ENCODE assay signal across 17 cellular contexts in the genomic region with DNA sequence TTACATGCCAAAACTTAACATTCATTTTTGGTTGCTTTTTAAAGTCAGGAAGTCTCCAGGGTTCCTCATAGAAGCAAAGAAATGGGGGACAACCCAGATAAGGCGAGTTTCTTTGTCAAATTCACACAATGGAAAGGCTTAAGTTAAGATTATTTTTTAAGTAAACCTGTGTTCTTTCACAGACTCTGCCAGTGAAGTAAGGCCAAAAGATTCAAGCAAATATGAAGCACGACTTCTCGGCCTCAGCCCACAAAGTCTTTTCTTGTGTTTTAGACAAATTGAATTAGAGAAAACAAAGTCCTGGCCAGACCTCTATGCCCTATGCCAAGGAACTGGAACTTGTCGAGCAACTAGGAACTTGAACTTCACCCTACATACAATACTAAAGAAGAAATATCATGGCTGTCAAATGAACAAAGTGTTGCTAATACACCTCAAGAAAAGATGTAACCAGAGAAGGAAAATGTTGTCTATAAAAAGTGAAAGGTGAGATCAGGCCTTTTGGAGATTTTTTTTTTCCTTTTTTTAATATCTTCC.
DNase-seq lines count a peak whose midpoint lies in the region; ATAC-seq, FAIRE-seq and TF ChIP-seq lines count a peak whose summit lies in the region.
"Had no signal": no experiment of that assay in that cellular context is flagged by ENCODE, and none has a peak within 500 bp of the region (broad histone marks: within the 10 kb centered on the region; RNA-seq: fewer than 3 reads in every experiment).

No MANE protein-coding gene starts in this region.

- ATAC-seq in activated CD8-positive, alpha-beta T cell treated with anti-CD3 and anti-CD28 coated beads for 36 hours: peak; percentile 8
- ATAC-seq in activated CD8-positive, alpha-beta T cell treated with anti-CD3 and anti-CD28 coated beads, Interleukin-2, amount 10 ng/mL, durations not matched to agents 7 days and 5 days: no peak
- no peak for ATAC-seq in stimulated activated effector memory CD8-positive, alpha-beta T cell treated with anti-CD3 and anti-CD28 coated beads, Interleukin-12 subunit alpha, Interleukin-12 subunit beta, amount 100 ng/mL, for 72 hours
- ATAC-seq in HG03521 (IDR thresholded peaks at IDR 0.05; ENCODE audit: unreplicated experiment) (no peak), HG02973 (IDR thresholded peaks at IDR 0.05; ENCODE audit: unreplicated experiment) (no peak)
- ATAC-seq: A549, left lobe of liver had no signal

- H3K9me1 ChIP-seq in keratinocyte (ENCODE audit: control insufficient read depth, extremely low read depth, insufficient read depth, low read length): no peaks in the 10 kb centered on the region

- dilution Hi-C loops in keratinocyte (cut with MboI; ENCODE audit: extremely low pct_ligation_motif_present, low sequenced_read_pairs): no loop called here

- H3K4me3 Mint-ChIP-seq in activated CD8-positive, alpha-beta T cell treated with anti-CD3 and anti-CD28 coated beads for 36 hours: no peak overlapping the region
- H3K4me3 Mint-ChIP-seq in activated CD8-positive, alpha-beta T cell treated with anti-CD3 and anti-CD28 coated beads, Interleukin-2, amount 10 ng/mL, durations not matched to agents 7 days and 5 days: no peak overlapping the region
- peak overlapping the region; percentile 27 for H3K4me3 Mint-ChIP-seq in stimulated activated effector memory CD8-positive, alpha-beta T cell treated with anti-CD3 and anti-CD28 coated beads, Interleukin-12 subunit alpha, Interleukin-12 subunit beta, amount 100 ng/mL, for 72 hours
- H3K4me3 Mint-ChIP-seq: activated CD4-positive, alpha-beta T cell treated with anti-CD3 and anti-CD28 coated beads, Interleukin-2, amount 10 ng/mL, durations not matched to agents 7 days and 5 days; natural killer cell treated with Interleukin-12 subunit alpha and Interleukin-12 subunit beta and Interleukin-15 and Interleukin-18, amount 100 ng/mL, for 72 hours; T-helper 1 cell treated with Interleukin-12 subunit alpha and Interleukin-12 subunit beta and Interleukin-4 antibody, amounts not matched to agents 30 μg/mL and 1 μg/mL, for 36 hours had no signal

- TF ChIP-seq CTCF in activated CD8-positive, alpha-beta T cell treated with anti-CD3 and anti-CD28 coated beads for 36 hours (IDR thresholded peaks at IDR 0.05): no peak
- TF ChIP-seq CTCF in breast epithelium (IDR thresholded peaks at IDR 0.05) (no peak), keratinocyte (optimal IDR thresholded peaks at IDR 0.05 in 1 of 3, IDR thresholded peaks at IDR 0.05 in 1 of 3, conservative IDR thresholded peaks at IDR 0.05 in 1 of 3; ENCODE audit: extremely low read depth in 1 of 3, insufficient read depth in 2 of 3, low read length in 3 of 3) (no peak)

- H3K27ac ChIP-seq in breast epithelium (peak overlapping the region; percentile 75 to 86), keratinocyte (ENCODE audit: control insufficient read depth, insufficient read depth, low read length) (peak overlapping the region; percentile 75)

- peaks cover 0 to 5% of the 10 kb centered on the region in 2 donors for H3K4me1 ChIP-seq in breast epithelium
- H3K4me1 ChIP-seq in keratinocyte (ENCODE audit: control insufficient read depth, extremely low read depth, insufficient read depth, low read length): peaks cover 18% of the 10 kb centered on the region

- peak; percentile 17 for FAIRE-seq in keratinocyte (lab: Jason Lieb, UNC)
- FAIRE-seq: A549, G401.6, GM18507 had no signal

- H3K27me3 Mint-ChIP-seq in activated CD8-positive, alpha-beta T cell treated with anti-CD3 and anti-CD28 coated beads for 36 hours: no peaks in the 10 kb centered on the region
- H3K27me3 Mint-ChIP-seq in activated CD8-positive, alpha-beta T cell treated with anti-CD3 and anti-CD28 coated beads, Interleukin-2, amount 10 ng/mL, durations not matched to agents 7 days and 5 days (ENCODE audit: low read depth): no peaks in the 10 kb centered on the region
- H3K27me3 Mint-ChIP-seq: activated CD4-positive, alpha-beta T cell treated with anti-CD3 and anti-CD28 coated beads, Interleukin-2, amount 10 ng/mL, durations not matched to agents 7 days and 5 days had no signal

- no peaks in the 10 kb centered on the region for H3K9me3 ChIP-seq in breast epithelium
- no peaks in the 10 kb centered on the region for H3K9me3 ChIP-seq in keratinocyte (ENCODE audit: control insufficient read depth, low read depth, low read length)

- no peaks in the 10 kb centered on the region for H3K79me2 ChIP-seq in keratinocyte (ENCODE audit: control insufficient read depth, insufficient read depth, low read length)

- H3K27me3 ChIP-seq in breast epithelium: no peaks in the 10 kb centered on the region
- no peaks in the 10 kb centered on the region for H3K27me3 ChIP-seq in keratinocyte (ENCODE audit: control insufficient read depth, extremely low read depth, insufficient read depth, low read length)

- POLR2A ChIA-PET in activated CD8-positive, alpha-beta T cell treated with anti-CD3 and anti-CD28 coated beads for 36 hours (lab: Charles Lee): no interaction called here
- POLR2A ChIA-PET in activated CD8-positive, alpha-beta T cell treated with anti-CD3 and anti-CD28 coated beads, Interleukin-2, amount 10 ng/mL, durations not matched to agents 7 days and 5 days (lab: Charles Lee): no interaction called here

- CTCF ChIA-PET in activated CD8-positive, alpha-beta T cell treated with anti-CD3 and anti-CD28 coated beads for 36 hours (lab: Charles Lee): no interaction called here
- CTCF ChIA-PET in activated CD8-positive, alpha-beta T cell treated with anti-CD3 and anti-CD28 coated beads, Interleukin-2, amount 10 ng/mL, durations not matched to agents 7 days and 5 days (lab: Charles Lee): no interaction called here

- peak overlapping the region; percentile 18 for H3K9ac ChIP-seq in keratinocyte (ENCODE audit: control insufficient read depth, extremely low read depth, insufficient read depth, low read length)

- no peak for DNase-seq in activated CD8-positive, alpha-beta T cell treated with anti-CD3 and anti-CD28 coated beads for 36 hours
- no peak for DNase-seq in activated CD8-positive, alpha-beta T cell treated with anti-CD3 and anti-CD28 coated beads, Interleukin-2, amount 10 ng/mL, durations not matched to agents 7 days and 5 days
- no peak for DNase-seq in breast epithelium (ENCODE audit: low spot score in 2 of 2)
- no peak for DNase-seq in keratinocyte (ENCODE audit: low read depth, low spot score)
- DNase-seq in stimulated activated effector memory CD8-positive, alpha-beta T cell treated with anti-CD3 and anti-CD28 coated beads, Interleukin-12 subunit alpha, Interleukin-12 subunit beta, amount 100 ng/mL, for 72 hours (ENCODE audit: low spot score in 2 of 2): no peak
- DNase-seq in NCI-H1417 (lab: John Stamatoyannopoulos, UW): no peak
- DNase-seq: activated CD4-positive, alpha-beta T cell treated with anti-CD3 and anti-CD28 coated beads, Interleukin-2, amount 10 ng/mL, durations not matched to agents 7 days and 5 days; NCI-H2029; NCI-H748 treated with DMSO at 0.1 percent for 48 hours had no signal

- no peaks in the 10 kb centered on the region for H4K20me1 ChIP-seq in keratinocyte (ENCODE audit: control insufficient read depth, extremely low read depth, insufficient read depth, low read length)

- H2AFZ ChIP-seq in keratinocyte (ENCODE audit: control insufficient read depth, low read length): peak overlapping the region; percentile 20

- no peak for TF ChIP-seq POLR2A in breast epithelium (IDR thresholded peaks at IDR 0.05)

- intact Hi-C loops in activated CD8-positive, alpha-beta T cell treated with anti-CD3 and anti-CD28 coated beads for 36 hours (cut with micrococcal nuclease): loop anchor here (10.0 kb wide), 1 partner anchor 491 kb away; no protein-coding TSS in a partner anchor
- intact Hi-C loops in breast epithelium (cut with DNase I; ENCODE audit: low total_unique reads): no loop called here

- H3K4me1 Mint-ChIP-seq in activated CD8-positive, alpha-beta T cell treated with anti-CD3 and anti-CD28 coated beads for 36 hours (ENCODE audit: low read depth): peaks cover 20% of the 10 kb centered on the region
- peaks cover 10% of the 10 kb centered on the region for H3K4me1 Mint-ChIP-seq in activated CD8-positive, alpha-beta T cell treated with anti-CD3 and anti-CD28 coated beads, Interleukin-2, amount 10 ng/mL, durations not matched to agents 7 days and 5 days (ENCODE audit: low read depth)
- H3K4me1 Mint-ChIP-seq in stimulated activated effector memory CD8-positive, alpha-beta T cell treated with anti-CD3 and anti-CD28 coated beads, Interleukin-12 subunit alpha, Interleukin-12 subunit beta, amount 100 ng/mL, for 72 hours: peaks cover 55% of the 10 kb centered on the region

- peaks cover 5% of the 10 kb centered on the region for H3K9me3 Mint-ChIP-seq in activated CD8-positive, alpha-beta T cell treated with anti-CD3 and anti-CD28 coated beads for 36 hours
- no peaks in the 10 kb centered on the region for H3K9me3 Mint-ChIP-seq in activated CD8-positive, alpha-beta T cell treated with anti-CD3 and anti-CD28 coated beads, Interleukin-2, amount 10 ng/mL, durations not matched to agents 7 days and 5 days (ENCODE audit: insufficient read depth)
- peaks cover 8% of the 10 kb centered on the region for H3K9me3 Mint-ChIP-seq in stimulated activated effector memory CD8-positive, alpha-beta T cell treated with anti-CD3 and anti-CD28 coated beads, Interleukin-12 subunit alpha, Interleukin-12 subunit beta, amount 100 ng/mL, for 72 hours
- H3K9me3 Mint-ChIP-seq: natural killer cell treated with Interleukin-12 subunit alpha and Interleukin-12 subunit beta and Interleukin-15 and Interleukin-18, amount 100 ng/mL, for 72 hours had no signal

- H3K36me3 ChIP-seq in breast epithelium (no peaks in the 10 kb centered on the region), keratinocyte (ENCODE audit: control insufficient read depth in 2 of 2, extremely low read depth in 1 of 2, insufficient read depth in 2 of 2, low read length in 2 of 2) (no peaks in the 10 kb centered on the region)

- no peaks in the 10 kb centered on the region for H3K36me3 Mint-ChIP-seq in activated CD8-positive, alpha-beta T cell treated with anti-CD3 and anti-CD28 coated beads for 36 hours (ENCODE audit: low read depth)
- H3K36me3 Mint-ChIP-seq in activated CD8-positive, alpha-beta T cell treated with anti-CD3 and anti-CD28 coated beads, Interleukin-2, amount 10 ng/mL, durations not matched to agents 7 days and 5 days (ENCODE audit: low read depth): no peaks in the 10 kb centered on the region
- peaks cover 5% of the 10 kb centered on the region for H3K36me3 Mint-ChIP-seq in stimulated activated effector memory CD8-positive, alpha-beta T cell treated with anti-CD3 and anti-CD28 coated beads, Interleukin-12 subunit alpha, Interleukin-12 subunit beta, amount 100 ng/mL, for 72 hours
- H3K36me3 Mint-ChIP-seq: natural killer cell treated with Interleukin-12 subunit alpha and Interleukin-12 subunit beta and Interleukin-15 and Interleukin-18, amount 100 ng/mL, for 72 hours had no signal

- peak overlapping the region; percentile 28 for H3K27ac Mint-ChIP-seq in activated CD8-positive, alpha-beta T cell treated with anti-CD3 and anti-CD28 coated beads for 36 hours
- H3K27ac Mint-ChIP-seq in activated CD8-positive, alpha-beta T cell treated with anti-CD3 and anti-CD28 coated beads, Interleukin-2, amount 10 ng/mL, durations not matched to agents 7 days and 5 days: no peak overlapping the region
- H3K27ac Mint-ChIP-seq in stimulated activated effector memory CD8-positive, alpha-beta T cell treated with anti-CD3 and anti-CD28 coated beads, Interleukin-12 subunit alpha, Interleukin-12 subunit beta, amount 100 ng/mL, for 72 hours: peak overlapping the region; percentile 71
- H3K27ac Mint-ChIP-seq: activated CD4-positive, alpha-beta T cell treated with anti-CD3 and anti-CD28 coated beads, Interleukin-2, amount 10 ng/mL, durations not matched to agents 7 days and 5 days; T-helper 1 cell treated with Interleukin-12 subunit alpha and Interleukin-12 subunit beta and Interleukin-4 antibody, amounts not matched to agents 30 μg/mL and 1 μg/mL, for 36 hours had no signal

- H3K4me3 ChIP-seq in breast epithelium (no peak overlapping the region), keratinocyte (ENCODE audit: control insufficient read depth in 2 of 3, extremely low read depth in 1 of 3, insufficient read depth in 2 of 3, low read depth in 1 of 3, low read length in 3 of 3) (no peak overlapping the region)
- H3K4me3 ChIP-seq: A549 had no signal

- H3K4me2 ChIP-seq in keratinocyte (ENCODE audit: control insufficient read depth, extremely low read depth, insufficient read depth, low read depth, low read length): peak overlapping the region; percentile 46
- H3K4me2 ChIP-seq: A549 had no signal
